Comparison of ENCODE assay signal across 1 cellular context in the genomic region with DNA sequence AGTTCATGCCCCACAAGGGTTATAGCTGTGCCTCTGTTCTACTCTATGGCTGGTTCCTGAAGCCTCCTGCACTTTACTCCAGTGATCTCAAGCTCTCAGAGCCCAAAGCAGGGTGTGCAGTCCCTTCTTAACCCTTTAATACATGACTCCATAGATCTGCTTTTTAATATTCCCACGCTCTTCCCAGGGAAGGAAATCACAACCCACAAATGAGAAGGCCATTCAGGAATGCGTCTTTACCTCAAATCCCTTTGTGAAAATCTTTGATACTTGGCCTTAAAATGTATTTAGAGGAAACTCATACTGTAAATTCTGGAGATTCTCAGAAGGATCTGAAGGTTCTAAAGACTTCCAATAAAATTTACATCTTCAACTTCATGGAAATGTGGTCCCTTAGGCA.
TF ChIP-seq lines count a peak whose summit lies in the region.

No MANE protein-coding gene starts in this region.

TF ChIP-seq in IMR-90, 13 proteins besides CTCF, POLR2A, EP300 and RAD21:
- TF ChIP-seq BHLHE40 (IDR thresholded peaks at IDR 0.05; ENCODE audit: low read depth, low read length) (no peak), MAFK (IDR thresholded peaks at IDR 0.05; ENCODE audit: low read depth, low read length) (no peak), RCOR1 (IDR thresholded peaks at IDR 0.05; ENCODE audit: insufficient replicate concordance, low read length) (no peak), CEBPB (IDR thresholded peaks at IDR 0.05; ENCODE audit: low read depth, low read length) (no peak), NFE2L2 (IDR thresholded peaks at IDR 0.05; ENCODE audit: low read depth, low read length) (no peak), RFX5 (IDR thresholded peaks at IDR 0.05; ENCODE audit: low read depth, low read length) (no peak), CHD1 (IDR thresholded peaks at IDR 0.05; ENCODE audit: low read depth, low read length) (no peak), MAZ (IDR thresholded peaks at IDR 0.05; ENCODE audit: borderline replicate concordance, low read depth, low read length) (no peak), SMC3 (IDR thresholded peaks at IDR 0.05; ENCODE audit: low read depth, low read length) (no peak), FOS (IDR thresholded peaks at IDR 0.05; ENCODE audit: low read depth, low read length) (no peak), MXI1 (IDR thresholded peaks at IDR 0.05; ENCODE audit: borderline replicate concordance, low read depth, low read length) (no peak)
- TF ChIP-seq, protein P1, sequence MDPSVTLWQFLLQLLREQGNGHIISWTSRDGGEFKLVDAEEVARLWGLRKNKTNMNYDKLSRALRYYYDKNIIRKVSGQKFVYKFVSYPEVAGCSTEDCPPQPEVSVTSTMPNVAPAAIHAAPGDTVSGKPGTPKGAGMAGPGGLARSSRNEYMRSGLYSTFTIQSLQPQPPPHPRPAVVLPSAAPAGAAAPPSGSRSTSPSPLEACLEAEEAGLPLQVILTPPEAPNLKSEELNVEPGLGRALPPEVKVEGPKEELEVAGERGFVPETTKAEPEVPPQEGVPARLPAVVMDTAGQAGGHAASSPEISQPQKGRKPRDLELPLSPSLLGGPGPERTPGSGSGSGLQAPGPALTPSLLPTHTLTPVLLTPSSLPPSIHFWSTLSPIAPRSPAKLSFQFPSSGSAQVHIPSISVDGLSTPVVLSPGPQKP (IDR thresholded peaks at IDR 0.05; ENCODE audit: borderline replicate concordance, low read depth, low read length), result no peak
- TF ChIP-seq, protein P2, sequence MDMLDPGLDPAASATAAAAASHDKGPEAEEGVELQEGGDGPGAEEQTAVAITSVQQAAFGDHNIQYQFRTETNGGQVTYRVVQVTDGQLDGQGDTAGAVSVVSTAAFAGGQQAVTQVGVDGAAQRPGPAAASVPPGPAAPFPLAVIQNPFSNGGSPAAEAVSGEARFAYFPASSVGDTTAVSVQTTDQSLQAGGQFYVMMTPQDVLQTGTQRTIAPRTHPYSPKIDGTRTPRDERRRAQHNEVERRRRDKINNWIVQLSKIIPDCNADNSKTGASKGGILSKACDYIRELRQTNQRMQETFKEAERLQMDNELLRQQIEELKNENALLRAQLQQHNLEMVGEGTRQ (IDR thresholded peaks at IDR 0.05; ENCODE audit: low read depth, low read length), result no peak
